ENCODE assay signal across 8 cellular contexts in the genomic region with DNA sequence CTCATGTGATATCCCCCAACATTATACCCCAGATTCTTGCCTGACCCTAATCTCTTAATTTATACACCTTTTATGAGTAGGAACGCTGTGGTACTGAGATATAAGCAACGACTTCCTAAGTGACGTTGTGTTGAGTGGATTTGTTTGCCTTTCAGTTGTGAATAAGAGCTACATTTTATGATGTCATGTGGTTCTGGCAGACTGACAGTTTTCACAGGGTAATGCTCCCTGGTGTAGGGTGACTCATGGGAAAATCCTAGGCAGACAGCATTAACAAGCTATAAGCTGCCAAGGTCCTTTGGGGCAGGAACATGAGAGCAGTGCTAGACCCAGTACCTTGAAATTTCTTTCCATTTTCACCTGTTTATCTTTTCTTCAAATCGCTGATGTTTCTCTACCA. TPM values are rescaled to one million over a fixed set of nuclear protein-coding genes. Genes with fewer than 3 reads are reported as not detected.
DNase-seq lines count a peak whose midpoint lies in the region; ATAC-seq and TF ChIP-seq lines count a peak whose summit lies in the region.

No MANE protein-coding gene starts in this region.

- H3K27ac ChIP-seq in CD4-positive, alpha-beta T cell (ENCODE audit: low read depth, low read length): no peak overlapping the region

- peaks cover 12% of the 10 kb centered on the region for H3K4me1 Mint-ChIP-seq in CD4-positive, alpha-beta T cell (ENCODE audit: low read depth)

- no peak overlapping the region for H3K27ac Mint-ChIP-seq in CD4-positive, alpha-beta T cell

- H3K27me3 ChIP-seq in CD4-positive, alpha-beta T cell (ENCODE audit: control insufficient read depth, insufficient read depth, low read length): no peaks in the 10 kb centered on the region

- H3K9me3 Mint-ChIP-seq in CD4-positive, alpha-beta T cell: no peaks in the 10 kb centered on the region

- DNase-seq in Daoy (ENCODE audit: low read depth): peak; percentile 98
- peak; percentile 87 for DNase-seq in SHP77 treated with DMSO at 0.1 percent for 48 hours (lab: John Stamatoyannopoulos, UW)
- no peak for DNase-seq in left cardiac atrium
- no peak for DNase-seq in cortex of kidney (lab: John Stamatoyannopoulos, UW)
- DNase-seq in CD4-positive, alpha-beta T cell: no peak

- no peak overlapping the region for H3K4me3 Mint-ChIP-seq in CD4-positive, alpha-beta T cell

- CTCF ChIA-PET in CD4-positive, alpha-beta T cell (lab: Charles Lee): interaction anchor here (1.1 kb wide), 1 partner anchor 14 kb away, joined by 3 read pairs; no protein-coding TSS in a partner anchor

- TF ChIP-seq CTCF in CD4-positive, alpha-beta T cell (IDR thresholded peaks at IDR 0.05): no peak

- H3K27me3 Mint-ChIP-seq in CD4-positive, alpha-beta T cell: no peaks in the 10 kb centered on the region

- peak; percentile 52 for ATAC-seq in HG02885 (IDR thresholded peaks at IDR 0.05; ENCODE audit: poor library complexity, unreplicated experiment)
- ATAC-seq in left cardiac atrium: peak; percentile 40 to 91
- no peak for ATAC-seq in HG03139 (IDR thresholded peaks at IDR 0.05; ENCODE audit: unreplicated experiment)
- ATAC-seq in GM18861 (IDR thresholded peaks at IDR 0.05; ENCODE audit: unreplicated experiment): no peak
- ATAC-seq in CD4-positive, alpha-beta T cell (ENCODE audit: poor library complexity): no peak

- no peaks in the 10 kb centered on the region for H3K9me3 ChIP-seq in CD4-positive, alpha-beta T cell (ENCODE audit: control insufficient read depth, low read length)

- peaks cover 6% of the 10 kb centered on the region for H3K36me3 Mint-ChIP-seq in CD4-positive, alpha-beta T cell (ENCODE audit: low read depth)

- intact Hi-C loops in left cardiac atrium (cut with DNase I): no loop called here
- intact Hi-C loops in CD4-positive, alpha-beta T cell (cut with DNase I, micrococcal nuclease): no loop called here

- POLR2A ChIA-PET in CD4-positive, alpha-beta T cell (lab: Charles Lee): no interaction called here

RNA-seq across cellular contexts. Expression of gene C3orf52, which starts 11.2 kb away (rescaled TPM):
- total RNA-seq in Daoy (2014; rRNA removed; shearing (Covaris generic)): 14.7 and 18.1 TPM in 2 replicates
- 1 to 10 TPM in 1 of 2 donors, under 1 TPM in 1; 0.41 to 1.5 TPM for total RNA-seq in left cardiac atrium
- total RNA-seq in CD4-positive, alpha-beta T cell: 1 to 10 TPM; 1.6 to 2.7 TPM

RNA-seq across cellular contexts. Expression of gene GCSAM, which starts 35.7 kb away (rescaled TPM):
- not detected in 2 replicates for total RNA-seq in Daoy (2014; rRNA removed; shearing (Covaris generic))
- under 1 TPM; 0.08 to 0.35 TPM for total RNA-seq in left cardiac atrium
- 1 to 10 TPM; 6.5 to 6.8 TPM for total RNA-seq in CD4-positive, alpha-beta T cell

Comparison
In these comparisons a context has a peak if more than half of its experiments do, and no peak if none do; other contexts are left out.
1. DNase-seq: peak in Daoy (single experiment) and SHP77 treated with DMSO at 0.1 percent for 48 hours (single experiment); none in left cardiac atrium (single experiment), cortex of kidney (single experiment) and CD4-positive, alpha-beta T cell (0 of 10).
2. ATAC-seq: peak in HG02885 (single experiment) and left cardiac atrium (2 of 2); none in HG03139 (single experiment), GM18861 (single experiment) and CD4-positive, alpha-beta T cell (single experiment).